Comparison of ENCODE assay signal across 8 cellular contexts in genomic region chr10:122373713-122374112, GRCh38. TPM values are rescaled to one million over a fixed set of nuclear protein-coding genes. Genes with fewer than 3 reads are reported as not detected.
A peak's percentile ranks its signal among the peaks of the same experiment; 100 is the strongest.
DNase-seq lines count a peak whose midpoint lies in the region; ATAC-seq and TF ChIP-seq lines count a peak whose summit lies in the region.

No MANE protein-coding gene starts in this region.

- peak; percentile 26 for DNase-seq in NCI-H146 (lab: John Stamatoyannopoulos, UW)
- no peak for DNase-seq in NCI-H146 treated with DMSO at 0.1 percent for 48 hours (lab: John Stamatoyannopoulos, UW; ENCODE audit: unreplicated experiment)
- DNase-seq in activated CD4-positive, alpha-beta memory T cell treated with anti-CD3 and anti-CD28 coated beads for 36 hours = no peak
- DNase-seq in heart left ventricle = no peak
- peak; percentile 48 for DNase-seq in renal cortical epithelial cell (ENCODE audit: low read depth)
- DNase-seq in SW 1271 (lab: John Stamatoyannopoulos, UW) = no peak
- no peak for DNase-seq in NCI-H1694 treated with DMSO at 0.1 percent for 48 hours (lab: John Stamatoyannopoulos, UW)

- TF ChIP-seq CTCF in heart left ventricle (IDR thresholded peaks at IDR 0.05) = no peak

- H3K4me1 Mint-ChIP-seq in activated CD4-positive, alpha-beta memory T cell treated with anti-CD3 and anti-CD28 coated beads for 36 hours (ENCODE audit: low read depth) = peaks cover 29% of the 10 kb centered on the region

- H3K36me3 ChIP-seq in heart left ventricle = no peaks in the 10 kb centered on the region

- POLR2A ChIA-PET in activated CD4-positive, alpha-beta memory T cell treated with anti-CD3 and anti-CD28 coated beads for 36 hours (lab: Charles Lee) = interaction anchor here (1.0 to 1.7 kb wide), 3 partner anchors 9 to 40 kb away, joined by 3 to 8 read pairs (median 4); no protein-coding TSS in a partner anchor

- intact Hi-C loops in activated CD4-positive, alpha-beta memory T cell treated with anti-CD3 and anti-CD28 coated beads for 36 hours (cut with micrococcal nuclease) = loop anchor here (1.0 to 10.0 kb wide), 6 partner anchors 41 to 781 kb away; partner anchors contain the start of genes ACADSB, ATE1, BUB3 and IKZF5
- intact Hi-C loops in heart left ventricle (cut with DNase I) = loop anchor here in 2 of 10 donors (1.0 to 10.0 kb wide), 3 partner anchors 32 to 611 kb away; partner anchors contain the start of gene PSTK (in 1 of the 2)

- peak in 2 of 4 donors; percentile 0 to 2 for ATAC-seq in heart left ventricle
- ATAC-seq in GM21619 (IDR thresholded peaks at IDR 0.05; ENCODE audit: unreplicated experiment) = no peak

- 6 to 9% (median 7%) methylated on average over 12 of the region's 12 CpGs for WGBS in heart left ventricle, 4 donors

- H3K4me3 Mint-ChIP-seq in activated CD4-positive, alpha-beta memory T cell treated with anti-CD3 and anti-CD28 coated beads for 36 hours = peak overlapping the region; percentile 77

- H3K4me3 ChIP-seq in heart left ventricle = peak overlapping the region; percentile 14 to 94 (median 84)

- TF ChIP-seq POLR2A in heart left ventricle (IDR thresholded peaks at IDR 0.05) = no peak

- no peaks in the 10 kb centered on the region for H3K9me3 ChIP-seq in heart left ventricle

- H3K9me3 Mint-ChIP-seq in activated CD4-positive, alpha-beta memory T cell treated with anti-CD3 and anti-CD28 coated beads for 36 hours = no peaks in the 10 kb centered on the region

- H3K27me3 Mint-ChIP-seq in activated CD4-positive, alpha-beta memory T cell treated with anti-CD3 and anti-CD28 coated beads for 36 hours = peaks cover 18% of the 10 kb centered on the region

- no peaks in the 10 kb centered on the region for H3K36me3 Mint-ChIP-seq in activated CD4-positive, alpha-beta memory T cell treated with anti-CD3 and anti-CD28 coated beads for 36 hours

- peak overlapping the region; percentile 47 for H3K27ac Mint-ChIP-seq in activated CD4-positive, alpha-beta memory T cell treated with anti-CD3 and anti-CD28 coated beads for 36 hours

- CTCF ChIA-PET in activated CD4-positive, alpha-beta memory T cell treated with anti-CD3 and anti-CD28 coated beads for 36 hours (lab: Charles Lee) = interaction anchor here (0.9 to 5.1 kb wide), 6 partner anchors 13 to 191 kb away, joined by 3 to 28 read pairs (median 6); no protein-coding TSS in a partner anchor

- peaks cover 0 to 6% (median 0%) of the 10 kb centered on the region in 9 donors for H3K27me3 ChIP-seq in heart left ventricle

- peaks cover 0 to 66% (median 41%) of the 10 kb centered on the region in 12 donors for H3K4me1 ChIP-seq in heart left ventricle

- H3K27ac ChIP-seq in heart left ventricle = peak overlapping the region; percentile 65 to 99 (median 98)

RNA-seq across cellular contexts. Expression of gene PLEKHA1, which starts 0.8 kb away (rescaled TPM):
- total RNA-seq in activated CD4-positive, alpha-beta memory T cell treated with anti-CD3 and anti-CD28 coated beads for 36 hours = 10 to 100 TPM; 11.1 to 12.9 TPM
- total RNA-seq in heart left ventricle (10 to 100 TPM; 32.3 to 70.6 (median 44.7) TPM), renal cortical epithelial cell (58.0 and 102 TPM in 2 replicates)
- 10 to 100 TPM; 14.1 to 38.5 TPM for polyA plus RNA-seq in heart left ventricle

Comparison
In these comparisons a context has a peak if more than half of its experiments do, and no peak if none do; other contexts are left out.
1. DNase-seq: peak in NCI-H146 (single experiment) and renal cortical epithelial cell (single experiment); none in NCI-H146 treated with DMSO at 0.1 percent for 48 hours (single experiment), activated CD4-positive, alpha-beta memory T cell treated with anti-CD3 and anti-CD28 coated beads for 36 hours (single experiment), heart left ventricle (0 of 5), SW 1271 (0 of 2) and NCI-H1694 treated with DMSO at 0.1 percent for 48 hours (single experiment).